ENCODE assay signal across 12 cellular contexts in genomic region chr7:140645166-140645565, GRCh38. TPM values are rescaled to one million over a fixed set of nuclear protein-coding genes. Genes with fewer than 3 reads are reported as not detected.
DNase-seq lines count a peak whose midpoint lies in the region; ATAC-seq and TF ChIP-seq lines count a peak whose summit lies in the region.
"Had no signal": no experiment of that assay in that cellular context is flagged by ENCODE, and none has a peak within 500 bp of the region (broad histone marks: within the 10 kb centered on the region; RNA-seq: fewer than 3 reads in every experiment).

No MANE protein-coding gene starts in this region.

- no peaks in the 10 kb centered on the region for H3K79me2 ChIP-seq in MM.1S (ENCODE audit: low read length)

- TF ChIP-seq CTCF in left ventricle myocardium inferior (IDR thresholded peaks at IDR 0.05; ENCODE audit: borderline replicate concordance) (peak; percentile 36), MM.1S (IDR thresholded peaks at IDR 0.05; ENCODE audit: low read length) (peak; percentile 41), tibial artery (IDR thresholded peaks at IDR 0.05) (no peak)

- H3K27me3 ChIP-seq in left ventricle myocardium inferior (ENCODE audit: low read depth) (peaks cover 8% of the 10 kb centered on the region), right cardiac atrium (ENCODE audit: control insufficient read depth, insufficient read depth) (no peaks in the 10 kb centered on the region), MM.1S (replicated peaks; ENCODE audit: insufficient read depth, low read length) (peaks cover 27% of the 10 kb centered on the region), tibial artery (peaks cover 0 to 38% of the 10 kb centered on the region in 2 donors)

- peak overlapping the region; percentile 9 for H3K27ac ChIP-seq in left ventricle myocardium inferior (replicated peaks)
- H3K27ac ChIP-seq in right cardiac atrium (ENCODE audit: low read length), result no peak overlapping the region
- no peak overlapping the region for H3K27ac ChIP-seq in MM.1S (ENCODE audit: low read length)
- no peak overlapping the region for H3K27ac ChIP-seq in tibial artery

- WGBS in right cardiac atrium, result 82% methylated on average over 4 of the region's 4 CpGs

- ATAC-seq in right cardiac atrium, result no peak
- ATAC-seq: sciatic nerve; stimulated activated effector memory CD8-positive, alpha-beta T cell treated with anti-CD3 and anti-CD28 coated beads, Interleukin-12 subunit alpha, Interleukin-12 subunit beta, amount 100 ng/mL, for 72 hours had no signal

- DNase-seq in left ventricle myocardium inferior, result no peak
- no peak for DNase-seq in right cardiac atrium
- DNase-seq in MM.1S, result no peak
- peak; percentile 26 to 45 for DNase-seq in erythroblast (lab: John Stamatoyannopoulos, UW)
- peak; percentile 17 to 43 for DNase-seq in tibial artery
- DNase-seq in GM19240 (ENCODE audit: insufficient read length, low spot score), result no peak
- no peak for DNase-seq in AG08395 (ENCODE audit: low spot score)
- DNase-seq in activated gamma-delta T cell (lab: John Stamatoyannopoulos, UW), result no peak
- DNase-seq: activated CD8-positive, alpha-beta memory T cell treated with anti-CD3 and anti-CD28 coated beads, Interleukin-2, amount 50 U/mL, for 4 hours; DMS79 treated with DMSO at 0.1 percent for 48 hours had no signal

- H3K9me3 ChIP-seq in left ventricle myocardium inferior (replicated peaks) (no peaks in the 10 kb centered on the region), right cardiac atrium (ENCODE audit: control insufficient read depth, low read length) (no peaks in the 10 kb centered on the region), MM.1S (replicated peaks; ENCODE audit: insufficient read depth, low read length) (no peaks in the 10 kb centered on the region), tibial artery (no peaks in the 10 kb centered on the region)

- intact Hi-C loops in left ventricle myocardium inferior (cut with micrococcal nuclease) (no loop called here), right cardiac atrium (cut with DNase I) (no loop called here), tibial artery (cut with DNase I; ENCODE audit: low total_unique reads) (no loop called here)

- H3K4me3 ChIP-seq in left ventricle myocardium inferior (no peak overlapping the region), right cardiac atrium (ENCODE audit: low read length) (no peak overlapping the region), MM.1S (ENCODE audit: low read length) (no peak overlapping the region), tibial artery (no peak overlapping the region)

- H3K9me2 ChIP-seq in MM.1S (replicated peaks; ENCODE audit: insufficient read depth, low read length), result no peaks in the 10 kb centered on the region

- H3F3A ChIP-seq in MM.1S (ENCODE audit: insufficient read depth, low read length), result no peaks in the 10 kb centered on the region

- H2AFZ ChIP-seq in MM.1S (ENCODE audit: low read length), result no peak overlapping the region

- no peak overlapping the region for H3K4me2 ChIP-seq in MM.1S (ENCODE audit: low read depth, low read length)

- no peaks in the 10 kb centered on the region for H4K20me1 ChIP-seq in MM.1S (ENCODE audit: insufficient read depth, low read length)

- H3K9ac ChIP-seq in MM.1S (ENCODE audit: low read length), result no peak overlapping the region

- H3K4me1 ChIP-seq in left ventricle myocardium inferior (peaks cover 25% of the 10 kb centered on the region), right cardiac atrium (ENCODE audit: control insufficient read depth, insufficient read depth, low read length) (no peaks in the 10 kb centered on the region), MM.1S (ENCODE audit: low read length) (no peaks in the 10 kb centered on the region), tibial artery (peaks cover 0 to 12% (median 4%) of the 10 kb centered on the region in 4 donors)

- no peak for TF ChIP-seq POLR2A in erythroblast (IDR thresholded peaks at IDR 0.05; ENCODE audit: low read length)

- no peaks in the 10 kb centered on the region for H3K36me3 ChIP-seq in left ventricle myocardium inferior
- no peaks in the 10 kb centered on the region for H3K36me3 ChIP-seq in MM.1S (replicated peaks; ENCODE audit: insufficient read depth, low read length)
- H3K36me3 ChIP-seq in tibial artery, result no peaks in the 10 kb centered on the region

RNA-seq across cellular contexts. Expression of gene DENND2A, which starts 4.6 kb away (rescaled TPM):
- total RNA-seq in left ventricle myocardium inferior (10.8 TPM), right cardiac atrium (10 to 100 TPM; 10.7 to 16.6 (median 12.3) TPM)
- 8.7 TPM for polyA plus RNA-seq in right cardiac atrium

RNA-seq across cellular contexts. Expression of gene ADCK2, which starts 27.6 kb away (rescaled TPM):
- total RNA-seq in left ventricle myocardium inferior, result 8.5 TPM
- 10 to 100 TPM; 13.2 to 17.9 (median 14.9) TPM for total RNA-seq in right cardiac atrium
- polyA plus RNA-seq in right cardiac atrium, result 11.7 TPM

RNA-seq across cellular contexts. Expression of gene NDUFB2, which starts 51.3 kb away (rescaled TPM):
- total RNA-seq in left ventricle myocardium inferior, result 682 TPM
- total RNA-seq in right cardiac atrium, result 100 to 1,000 TPM; 460 to 569 (median 505) TPM
- 860 TPM for polyA plus RNA-seq in right cardiac atrium

Comparison
In these comparisons a context has a peak if more than half of its experiments do, and no peak if none do; other contexts are left out.
1. DNase-seq: peak in erythroblast (2 of 2) and tibial artery (2 of 2); none in left ventricle myocardium inferior (single experiment), right cardiac atrium (0 of 3), MM.1S (single experiment), GM19240 (single experiment), AG08395 (single experiment) and activated gamma-delta T cell (single experiment).
2. CTCF ChIP-seq: peak in left ventricle myocardium inferior (single experiment) and MM.1S (single experiment); none in tibial artery (0 of 2).